In the genomic region with DNA sequence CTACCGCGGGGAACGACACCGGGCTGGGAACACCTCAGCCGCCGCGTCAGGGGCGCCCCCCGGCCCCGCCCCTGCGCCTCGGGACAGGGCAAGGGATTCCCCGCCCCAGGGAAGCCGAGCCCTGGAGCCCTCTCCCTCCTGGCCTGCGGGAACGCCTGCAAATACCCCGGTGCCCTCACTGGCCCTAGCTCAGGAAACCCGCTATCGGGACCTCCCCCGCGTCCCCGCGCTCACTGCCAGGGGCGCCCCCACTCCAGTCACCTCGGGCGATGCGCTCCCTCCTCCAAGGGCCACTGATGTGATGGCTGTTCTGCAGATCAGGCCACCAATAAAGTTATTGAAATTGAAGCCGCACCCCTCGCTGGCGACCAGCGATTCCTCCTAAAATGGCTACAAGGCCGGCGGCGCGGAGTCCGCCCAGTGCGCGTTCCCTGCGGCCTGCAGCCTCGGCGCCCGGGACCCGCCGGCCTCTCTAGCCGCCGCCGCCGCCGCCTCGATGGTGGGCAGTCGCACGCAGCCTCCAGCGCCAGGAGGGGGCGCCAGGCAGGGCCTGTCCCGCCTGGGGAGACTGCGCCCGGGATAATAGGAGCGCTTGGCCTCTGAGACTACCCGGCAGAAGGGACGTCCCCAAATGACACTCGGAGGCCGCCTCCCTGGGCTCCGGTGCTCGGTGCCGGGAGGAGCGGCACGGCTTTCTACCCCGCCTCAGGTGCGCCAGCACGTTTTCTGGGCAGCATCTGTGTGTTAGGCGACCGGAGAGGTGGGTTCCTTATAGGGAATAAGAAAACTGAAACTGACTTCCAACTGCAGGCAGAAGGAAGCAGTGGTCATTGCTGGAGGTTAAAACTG, we compare ENCODE assay signal across 1 cellular context.
TF ChIP-seq lines count a peak whose summit lies in the region.

A gene with protein sequence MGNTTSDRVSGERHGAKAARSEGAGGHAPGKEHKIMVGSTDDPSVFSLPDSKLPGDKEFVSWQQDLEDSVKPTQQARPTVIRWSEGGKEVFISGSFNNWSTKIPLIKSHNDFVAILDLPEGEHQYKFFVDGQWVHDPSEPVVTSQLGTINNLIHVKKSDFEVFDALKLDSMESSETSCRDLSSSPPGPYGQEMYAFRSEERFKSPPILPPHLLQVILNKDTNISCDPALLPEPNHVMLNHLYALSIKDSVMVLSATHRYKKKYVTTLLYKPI (minus strand): TSS at position 303 of the 849 bp plus-strand sequence. CDS start 326 bp downstream, outside the sequence.

TF ChIP-seq in HepG2, 621 proteins besides CTCF, POLR2A, EP300 and RAD21 (continued from another document and continues in another):
- TF ChIP-seq, protein P1, sequence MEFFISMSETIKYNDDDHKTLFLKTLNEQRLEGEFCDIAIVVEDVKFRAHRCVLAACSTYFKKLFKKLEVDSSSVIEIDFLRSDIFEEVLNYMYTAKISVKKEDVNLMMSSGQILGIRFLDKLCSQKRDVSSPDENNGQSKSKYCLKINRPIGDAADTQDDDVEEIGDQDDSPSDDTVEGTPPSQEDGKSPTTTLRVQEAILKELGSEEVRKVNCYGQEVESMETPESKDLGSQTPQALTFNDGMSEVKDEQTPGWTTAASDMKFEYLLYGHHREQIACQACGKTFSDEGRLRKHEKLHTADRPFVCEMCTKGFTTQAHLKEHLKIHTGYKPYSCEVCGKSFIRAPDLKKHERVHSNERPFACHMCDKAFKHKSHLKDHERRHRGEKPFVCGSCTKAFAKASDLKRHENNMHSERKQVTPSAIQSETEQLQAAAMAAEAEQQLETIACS (CRISPR knock-in tag; IDR thresholded peaks at IDR 0.05), result peak; percentile 97
- TF ChIP-seq, protein P2, sequence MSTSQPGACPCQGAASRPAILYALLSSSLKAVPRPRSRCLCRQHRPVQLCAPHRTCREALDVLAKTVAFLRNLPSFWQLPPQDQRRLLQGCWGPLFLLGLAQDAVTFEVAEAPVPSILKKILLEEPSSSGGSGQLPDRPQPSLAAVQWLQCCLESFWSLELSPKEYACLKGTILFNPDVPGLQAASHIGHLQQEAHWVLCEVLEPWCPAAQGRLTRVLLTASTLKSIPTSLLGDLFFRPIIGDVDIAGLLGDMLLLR (CRISPR knock-in tag; IDR thresholded peaks at IDR 0.05), result peak; percentile 44; the same call in 1 of the 2 replicates
- TF ChIP-seq SP4 (CRISPR knock-in tag; IDR thresholded peaks at IDR 0.05), result peak; percentile 73; the same call in 1 of the 2 replicates
- TF ChIP-seq STAG1 (CRISPR knock-in tag; IDR thresholded peaks at IDR 0.05), result peak; percentile 87
- TF ChIP-seq, protein P3, sequence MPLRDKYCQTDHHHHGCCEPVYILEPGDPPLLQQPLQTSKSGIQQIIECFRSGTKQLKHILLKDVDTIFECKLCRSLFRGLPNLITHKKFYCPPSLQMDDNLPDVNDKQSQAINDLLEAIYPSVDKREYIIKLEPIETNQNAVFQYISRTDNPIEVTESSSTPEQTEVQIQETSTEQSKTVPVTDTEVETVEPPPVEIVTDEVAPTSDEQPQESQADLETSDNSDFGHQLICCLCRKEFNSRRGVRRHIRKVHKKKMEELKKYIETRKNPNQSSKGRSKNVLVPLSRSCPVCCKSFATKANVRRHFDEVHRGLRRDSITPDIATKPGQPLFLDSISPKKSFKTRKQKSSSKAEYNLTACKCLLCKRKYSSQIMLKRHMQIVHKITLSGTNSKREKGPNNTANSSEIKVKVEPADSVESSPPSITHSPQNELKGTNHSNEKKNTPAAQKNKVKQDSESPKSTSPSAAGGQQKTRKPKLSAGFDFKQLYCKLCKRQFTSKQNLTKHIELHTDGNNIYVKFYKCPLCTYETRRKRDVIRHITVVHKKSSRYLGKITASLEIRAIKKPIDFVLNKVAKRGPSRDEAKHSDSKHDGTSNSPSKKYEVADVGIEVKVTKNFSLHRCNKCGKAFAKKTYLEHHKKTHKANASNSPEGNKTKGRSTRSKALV (CRISPR knock-in tag; IDR thresholded peaks at IDR 0.05), result peak; percentile 14; the same call in 1 of the 2 replicates
- TF ChIP-seq MAZ (IDR thresholded peaks at IDR 0.05; ENCODE audit: borderline replicate concordance, low read depth, low read length), result peak; percentile 93
- peak; percentile 81 for TF ChIP-seq MAZ (CRISPR knock-in tag; IDR thresholded peaks at IDR 0.05; ENCODE audit: low read depth)
- TF ChIP-seq, protein P4, sequence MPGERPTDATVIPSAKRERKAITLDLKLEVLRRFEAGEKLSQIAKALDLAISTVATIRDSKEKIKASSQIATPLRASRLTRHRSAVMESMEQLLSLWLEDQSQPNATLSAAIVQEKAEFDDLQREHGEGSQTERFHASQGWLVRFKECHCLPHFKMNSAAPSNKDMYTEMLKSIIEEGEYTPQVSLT (CRISPR knock-in tag; IDR thresholded peaks at IDR 0.05; ENCODE audit: borderline replicate concordance, low read depth), result no peak
- peak; percentile 27; the same call in 1 of the 2 replicates for TF ChIP-seq ZNF766 (CRISPR knock-in tag; IDR thresholded peaks at IDR 0.05; ENCODE audit: borderline replicate concordance)
- no peak for TF ChIP-seq ZNF136 (CRISPR knock-in tag; IDR thresholded peaks at IDR 0.05; ENCODE audit: low read depth)
- TF ChIP-seq, protein P5, sequence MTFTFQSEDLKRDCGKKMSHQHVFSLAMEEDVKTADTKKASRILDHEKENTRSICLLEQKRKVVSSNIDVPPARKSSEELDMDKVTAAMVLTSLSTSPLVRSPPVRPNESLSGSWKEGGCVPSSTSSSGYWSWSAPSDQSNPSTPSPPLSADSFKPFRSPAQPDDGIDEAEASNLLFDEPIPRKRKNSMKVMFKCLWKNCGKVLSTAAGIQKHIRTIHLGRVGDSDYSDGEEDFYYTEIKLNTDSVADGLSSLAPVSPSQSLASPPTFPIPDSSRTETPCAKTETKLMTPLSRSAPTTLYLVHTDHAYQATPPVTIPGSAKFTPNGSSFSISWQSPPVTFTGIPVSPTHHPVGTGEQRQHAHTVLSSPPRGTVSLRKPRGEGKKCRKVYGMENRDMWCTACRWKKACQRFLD (CRISPR knock-in tag; IDR thresholded peaks at IDR 0.05; ENCODE audit: borderline replicate concordance), result no peak; the same call in 1 of the 2 replicates
- TF ChIP-seq CBX2 (IDR thresholded peaks at IDR 0.05; ENCODE audit: low read depth, low read length), result no peak
- TF ChIP-seq CBX2 (CRISPR knock-in tag; IDR thresholded peaks at IDR 0.05; ENCODE audit: low read depth), result no peak
- TF ChIP-seq MAF1 (CRISPR knock-in tag; IDR thresholded peaks at IDR 0.05; ENCODE audit: borderline replicate concordance), result peak; percentile 2; the same call in 1 of the 2 replicates
- 0 out of 2 replicates have a peak, but pooled peaks have one; percentile 44 for TF ChIP-seq FOSL2 (CRISPR knock-in tag; IDR thresholded peaks at IDR 0.05)
- 0 out of 2 replicates have a peak, but pooled peaks have one; percentile 61 for TF ChIP-seq ZNF678 (CRISPR knock-in tag; IDR thresholded peaks at IDR 0.05)
- TF ChIP-seq SRF (IDR thresholded peaks at IDR 0.05; ENCODE audit: low read depth, low read length), result peak; percentile 84
- peak; percentile 80 for TF ChIP-seq KMT2B (CRISPR knock-in tag; IDR thresholded peaks at IDR 0.05)
- TF ChIP-seq RBFOX2 (IDR thresholded peaks at IDR 0.05; ENCODE audit: low read depth, low read length), result peak; percentile 88
- peak; percentile 41; the same call in 1 of the 2 replicates for TF ChIP-seq FOXO1 (CRISPR knock-in tag; IDR thresholded peaks at IDR 0.05)
- TF ChIP-seq NRL (CRISPR knock-in tag; IDR thresholded peaks at IDR 0.05; ENCODE audit: borderline replicate concordance), result 0 out of 2 replicates have a peak, but pooled peaks have one; percentile 29
- TF ChIP-seq ZNF776 (CRISPR knock-in tag; IDR thresholded peaks at IDR 0.05), result peak; percentile 76
- 0 out of 2 replicates have a peak, but pooled peaks have one; percentile 42 for TF ChIP-seq GZF1 (CRISPR knock-in tag; IDR thresholded peaks at IDR 0.05)
- TF ChIP-seq, protein P6, sequence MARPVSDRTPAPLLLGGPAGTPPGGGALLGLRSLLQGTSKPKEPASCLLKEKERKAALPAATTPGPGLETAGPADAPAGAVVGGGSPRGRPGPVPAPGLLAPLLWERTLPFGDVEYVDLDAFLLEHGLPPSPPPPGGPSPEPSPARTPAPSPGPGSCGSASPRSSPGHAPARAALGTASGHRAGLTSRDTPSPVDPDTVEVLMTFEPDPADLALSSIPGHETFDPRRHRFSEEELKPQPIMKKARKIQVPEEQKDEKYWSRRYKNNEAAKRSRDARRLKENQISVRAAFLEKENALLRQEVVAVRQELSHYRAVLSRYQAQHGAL (CRISPR knock-in tag; IDR thresholded peaks at IDR 0.05; ENCODE audit: not compliant biosample characterization), result peak; percentile 6
- TF ChIP-seq SIX1 (CRISPR knock-in tag; IDR thresholded peaks at IDR 0.05; ENCODE audit: borderline replicate concordance), result 0 out of 2 replicates have a peak, but pooled peaks have one; percentile 52
- peak; percentile 63; the same call in 1 of the 2 replicates for TF ChIP-seq REL (CRISPR knock-in tag; conservative IDR thresholded peaks at IDR 0.05)
- peak; percentile 72 for TF ChIP-seq MED8 (CRISPR knock-in tag; IDR thresholded peaks at IDR 0.05; ENCODE audit: insufficient replicate concordance)
- TF ChIP-seq ZNF607 (CRISPR knock-in tag; IDR thresholded peaks at IDR 0.05; ENCODE audit: borderline replicate concordance), result peak; percentile 92; the same call in 1 of the 2 replicates
- peak; percentile 58; the same call in 1 of the 2 replicates for TF ChIP-seq ZNF792 (CRISPR knock-in tag; IDR thresholded peaks at IDR 0.05)
- TF ChIP-seq ZNF143 (CRISPR knock-in tag; IDR thresholded peaks at IDR 0.05), result no peak
- TF ChIP-seq, protein P7, sequence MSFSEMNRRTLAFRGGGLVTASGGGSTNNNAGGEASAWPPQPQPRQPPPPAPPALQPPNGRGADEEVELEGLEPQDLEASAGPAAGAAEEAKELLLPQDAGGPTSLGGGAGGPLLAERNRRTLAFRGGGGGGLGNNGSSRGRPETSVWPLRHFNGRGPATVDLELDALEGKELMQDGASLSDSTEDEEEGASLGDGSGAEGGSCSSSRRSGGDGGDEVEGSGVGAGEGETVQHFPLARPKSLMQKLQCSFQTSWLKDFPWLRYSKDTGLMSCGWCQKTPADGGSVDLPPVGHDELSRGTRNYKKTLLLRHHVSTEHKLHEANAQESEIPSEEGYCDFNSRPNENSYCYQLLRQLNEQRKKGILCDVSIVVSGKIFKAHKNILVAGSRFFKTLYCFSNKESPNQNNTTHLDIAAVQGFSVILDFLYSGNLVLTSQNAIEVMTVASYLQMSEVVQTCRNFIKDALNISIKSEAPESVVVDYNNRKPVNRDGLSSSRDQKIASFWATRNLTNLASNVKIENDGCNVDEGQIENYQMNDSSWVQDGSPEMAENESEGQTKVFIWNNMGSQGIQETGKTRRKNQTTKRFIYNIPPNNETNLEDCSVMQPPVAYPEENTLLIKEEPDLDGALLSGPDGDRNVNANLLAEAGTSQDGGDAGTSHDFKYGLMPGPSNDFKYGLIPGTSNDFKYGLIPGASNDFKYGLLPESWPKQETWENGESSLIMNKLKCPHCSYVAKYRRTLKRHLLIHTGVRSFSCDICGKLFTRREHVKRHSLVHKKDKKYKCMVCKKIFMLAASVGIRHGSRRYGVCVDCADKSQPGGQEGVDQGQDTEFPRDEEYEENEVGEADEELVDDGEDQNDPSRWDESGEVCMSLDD (CRISPR knock-in tag; IDR thresholded peaks at IDR 0.05; ENCODE audit: borderline replicate concordance), result peak; percentile 79
- TF ChIP-seq GABPB1 (CRISPR knock-in tag; IDR thresholded peaks at IDR 0.05), result peak; percentile 76
- TF ChIP-seq, protein P8, sequence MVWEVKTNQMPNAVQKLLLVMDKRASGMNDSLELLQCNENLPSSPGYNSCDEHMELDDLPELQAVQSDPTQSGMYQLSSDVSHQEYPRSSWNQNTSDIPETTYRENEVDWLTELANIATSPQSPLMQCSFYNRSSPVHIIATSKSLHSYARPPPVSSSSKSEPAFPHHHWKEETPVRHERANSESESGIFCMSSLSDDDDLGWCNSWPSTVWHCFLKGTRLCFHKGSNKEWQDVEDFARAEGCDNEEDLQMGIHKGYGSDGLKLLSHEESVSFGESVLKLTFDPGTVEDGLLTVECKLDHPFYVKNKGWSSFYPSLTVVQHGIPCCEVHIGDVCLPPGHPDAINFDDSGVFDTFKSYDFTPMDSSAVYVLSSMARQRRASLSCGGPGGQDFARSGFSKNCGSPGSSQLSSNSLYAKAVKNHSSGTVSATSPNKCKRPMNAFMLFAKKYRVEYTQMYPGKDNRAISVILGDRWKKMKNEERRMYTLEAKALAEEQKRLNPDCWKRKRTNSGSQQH (CRISPR knock-in tag; IDR thresholded peaks at IDR 0.05; ENCODE audit: low read depth), result peak; percentile 51; the same call in 1 of the 2 replicates
- TF ChIP-seq ZFP82 (CRISPR knock-in tag; IDR thresholded peaks at IDR 0.05; ENCODE audit: borderline replicate concordance), result peak; percentile 93
- TF ChIP-seq TCF7L2 (IDR thresholded peaks at IDR 0.05; ENCODE audit: low read depth, low read length), result no peak
- TF ChIP-seq RBM39 (IDR thresholded peaks at IDR 0.05; ENCODE audit: low read depth, low read length, poor library complexity, severe bottlenecking), result peak; percentile 93
- TF ChIP-seq MLLT10 (CRISPR knock-in tag; IDR thresholded peaks at IDR 0.05), result 0 out of 2 replicates have a peak, but pooled peaks have one; percentile 45
- 0 out of 2 replicates have a peak, but pooled peaks have one; percentile 50 for TF ChIP-seq ZNF20 (CRISPR knock-in tag; IDR thresholded peaks at IDR 0.05)
- TF ChIP-seq, protein P9, sequence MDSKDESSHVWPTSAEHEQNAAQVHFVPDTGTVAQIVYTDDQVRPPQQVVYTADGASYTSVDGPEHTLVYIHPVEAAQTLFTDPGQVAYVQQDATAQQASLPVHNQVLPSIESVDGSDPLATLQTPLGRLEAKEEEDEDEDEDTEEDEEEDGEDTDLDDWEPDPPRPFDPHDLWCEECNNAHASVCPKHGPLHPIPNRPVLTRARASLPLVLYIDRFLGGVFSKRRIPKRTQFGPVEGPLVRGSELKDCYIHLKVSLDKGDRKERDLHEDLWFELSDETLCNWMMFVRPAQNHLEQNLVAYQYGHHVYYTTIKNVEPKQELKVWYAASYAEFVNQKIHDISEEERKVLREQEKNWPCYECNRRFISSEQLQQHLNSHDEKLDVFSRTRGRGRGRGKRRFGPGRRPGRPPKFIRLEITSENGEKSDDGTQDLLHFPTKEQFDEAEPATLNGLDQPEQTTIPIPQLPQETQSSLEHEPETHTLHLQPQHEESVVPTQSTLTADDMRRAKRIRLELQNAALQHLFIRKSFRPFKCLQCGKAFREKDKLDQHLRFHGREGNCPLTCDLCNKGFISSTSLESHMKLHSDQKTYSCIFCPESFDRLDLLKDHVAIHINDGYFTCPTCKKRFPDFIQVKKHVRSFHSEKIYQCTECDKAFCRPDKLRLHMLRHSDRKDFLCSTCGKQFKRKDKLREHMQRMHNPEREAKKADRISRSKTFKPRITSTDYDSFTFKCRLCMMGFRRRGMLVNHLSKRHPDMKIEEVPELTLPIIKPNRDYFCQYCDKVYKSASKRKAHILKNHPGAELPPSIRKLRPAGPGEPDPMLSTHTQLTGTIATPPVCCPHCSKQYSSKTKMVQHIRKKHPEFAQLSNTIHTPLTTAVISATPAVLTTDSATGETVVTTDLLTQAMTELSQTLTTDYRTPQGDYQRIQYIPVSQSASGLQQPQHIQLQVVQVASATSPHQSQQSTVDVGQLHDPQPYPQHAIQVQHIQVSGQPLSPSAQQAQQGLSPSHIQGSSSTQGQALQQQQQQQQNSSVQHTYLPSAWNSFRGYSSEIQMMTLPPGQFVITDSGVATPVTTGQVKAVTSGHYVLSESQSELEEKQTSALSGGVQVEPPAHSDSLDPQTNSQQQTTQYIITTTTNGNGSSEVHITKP (CRISPR knock-in tag; IDR thresholded peaks at IDR 0.05; ENCODE audit: low read depth), result peak; percentile 94
- TF ChIP-seq PLRG1 (conservative IDR thresholded peaks at IDR 0.05), result no peak
- TF ChIP-seq ZNF556 (CRISPR knock-in tag; IDR thresholded peaks at IDR 0.05; ENCODE audit: borderline replicate concordance), result peak; percentile 94
- TF ChIP-seq TEAD3 (CRISPR knock-in tag; optimal IDR thresholded peaks at IDR 0.05; ENCODE audit: borderline replicate concordance), result peak; percentile 63
- peak; percentile 86 for TF ChIP-seq DMAP1 (CRISPR knock-in tag; IDR thresholded peaks at IDR 0.05)
- peak; percentile 85 for TF ChIP-seq POLR2G (IDR thresholded peaks at IDR 0.05; ENCODE audit: low read depth, low read length)
